Comparison of ENCODE assay signal across 20 cellular contexts in genomic region chr7:98362517-98362916, GRCh38. TPM values are rescaled to one million over a fixed set of nuclear protein-coding genes. Genes with fewer than 3 reads are reported as not detected.
"Had no signal": no experiment of that assay in that cellular context is flagged by ENCODE, and none has a peak within 500 bp of the region (broad histone marks: within the 10 kb centered on the region; RNA-seq: fewer than 3 reads in every experiment).

No MANE protein-coding gene starts in this region.

- H3K27me3 Mint-ChIP-seq: activated CD4-positive, alpha-beta memory T cell treated with anti-CD3 and anti-CD28 coated beads, Interleukin-2, amount 10 ng/mL, durations not matched to agents 7 days and 5 days; activated naive CD8-positive, alpha-beta T cell treated with anti-CD3 and anti-CD28 coated beads, Interleukin-2, amount 10 ng/mL, durations not matched to agents 7 days and 5 days; activated T-cell treated with anti-CD3 and anti-CD28 coated beads, Interleukin-2, amount 50 U/mL, for 24 hours had no signal

- DNase-seq: activated CD4-positive, alpha-beta memory T cell treated with anti-CD3 and anti-CD28 coated beads, Interleukin-2, amount 10 ng/mL, durations not matched to agents 7 days and 5 days; activated CD4-positive, alpha-beta T cell treated with anti-CD3 and anti-CD28 coated beads for 48 hours; activated CD4-positive, CD25-positive, alpha-beta regulatory T cell; activated naive CD4-positive, alpha-beta T cell treated with Interleukin-2 at 50 U/mL for 16 hours; activated naive CD8-positive, alpha-beta T cell treated with anti-CD3 and anti-CD28 coated beads, Interleukin-2, amount 10 ng/mL, durations not matched to agents 7 days and 5 days; activated T-cell treated with anti-CD3 and anti-CD28 coated beads, Interleukin-2, amount 50 U/mL, for 24 hours; central memory CD4-positive, alpha-beta T cell; erythroblast; gastrocnemius medialis; head of caudate nucleus; left cardiac atrium; lower lobe of right lung; occipital lobe; stimulated activated CD4-positive, alpha-beta T cell treated with anti-CD3 and anti-CD28 coated beads, Interleukin-2, amount 100 ng/mL, for 24 hours; stimulated activated naive CD8-positive, alpha-beta T cell treated with anti-CD3 and anti-CD28 coated beads, Interleukin-15, Interleukin-2, amounts not matched to agents 100 U/mL and 50 U/mL, for 24 hours; transverse colon had no signal

- H3K9me3 Mint-ChIP-seq: activated CD4-positive, alpha-beta memory T cell treated with anti-CD3 and anti-CD28 coated beads, Interleukin-2, amount 10 ng/mL, durations not matched to agents 7 days and 5 days; activated naive CD8-positive, alpha-beta T cell treated with anti-CD3 and anti-CD28 coated beads, Interleukin-2, amount 10 ng/mL, durations not matched to agents 7 days and 5 days; activated T-cell treated with anti-CD3 and anti-CD28 coated beads, Interleukin-2, amount 50 U/mL, for 24 hours; activated T-helper 2 cell treated with anti-CD3 and anti-CD28 coated beads, Interferon-gamma antibody, Interleukin-2, Interleukin-4, amounts not matched to agents 10 μg/mL and 5 μg/mL and 100 μg/mL, durations not matched to agents 14 hours and 24 hours and 36 hours; brain; T-helper 2 cell treated with Interferon-gamma antibody and Interleukin-4, amounts not matched to agents 5 μg/mL and 100 μg/mL, for 36 hours had no signal

- H3K36me3 Mint-ChIP-seq: activated naive CD8-positive, alpha-beta T cell treated with anti-CD3 and anti-CD28 coated beads, Interleukin-2, amount 10 ng/mL, durations not matched to agents 7 days and 5 days; brain had no signal

- H3K9me3 ChIP-seq: gastrocnemius medialis, lower lobe of right lung, transverse colon had no signal

- H3K4me1 ChIP-seq: gastrocnemius medialis had no signal

- H3K4me1 Mint-ChIP-seq: activated CD4-positive, alpha-beta memory T cell treated with anti-CD3 and anti-CD28 coated beads, Interleukin-2, amount 10 ng/mL, durations not matched to agents 7 days and 5 days; activated naive CD8-positive, alpha-beta T cell treated with anti-CD3 and anti-CD28 coated beads, Interleukin-2, amount 10 ng/mL, durations not matched to agents 7 days and 5 days; brain had no signal

- H3K4me3 ChIP-seq: gastrocnemius medialis, lower lobe of right lung, transverse colon had no signal

- ATAC-seq: gastrocnemius medialis; left cardiac atrium; stimulated activated naive CD8-positive, alpha-beta T cell treated with anti-CD3 and anti-CD28 coated beads, Interleukin-15, Interleukin-2, amounts not matched to agents 100 U/mL and 50 U/mL, for 24 hours had no signal

- H3K27ac Mint-ChIP-seq: activated CD4-positive, alpha-beta memory T cell treated with anti-CD3 and anti-CD28 coated beads, Interleukin-2, amount 10 ng/mL, durations not matched to agents 7 days and 5 days; activated naive CD8-positive, alpha-beta T cell treated with anti-CD3 and anti-CD28 coated beads, Interleukin-2, amount 10 ng/mL, durations not matched to agents 7 days and 5 days; activated T-cell treated with anti-CD3 and anti-CD28 coated beads, Interleukin-2, amount 50 U/mL, for 24 hours; activated T-helper 2 cell treated with anti-CD3 and anti-CD28 coated beads, Interferon-gamma antibody, Interleukin-2, Interleukin-4, amounts not matched to agents 10 μg/mL and 5 μg/mL and 100 μg/mL, durations not matched to agents 14 hours and 24 hours and 36 hours; brain; T-helper 2 cell treated with Interferon-gamma antibody and Interleukin-4, amounts not matched to agents 5 μg/mL and 100 μg/mL, for 36 hours had no signal

- H3K36me3 ChIP-seq: gastrocnemius medialis, lower lobe of right lung, transverse colon had no signal

- H3K27ac ChIP-seq: gastrocnemius medialis, lower lobe of right lung, transverse colon had no signal

- H3K27me3 ChIP-seq: gastrocnemius medialis, transverse colon had no signal

- H3K4me3 Mint-ChIP-seq: activated CD4-positive, alpha-beta memory T cell treated with anti-CD3 and anti-CD28 coated beads, Interleukin-2, amount 10 ng/mL, durations not matched to agents 7 days and 5 days; activated naive CD8-positive, alpha-beta T cell treated with anti-CD3 and anti-CD28 coated beads, Interleukin-2, amount 10 ng/mL, durations not matched to agents 7 days and 5 days; activated T-cell treated with anti-CD3 and anti-CD28 coated beads, Interleukin-2, amount 50 U/mL, for 24 hours; brain; T-helper 2 cell treated with Interferon-gamma antibody and Interleukin-4, amounts not matched to agents 5 μg/mL and 100 μg/mL, for 36 hours had no signal

RNA-seq across cellular contexts. Expression of gene BAIAP2L1, which starts 38.4 kb away (rescaled TPM):
- polyA plus RNA-seq: neural cell had no signal
